Comparison of ENCODE assay signal across 10 cellular contexts in the genomic region with DNA sequence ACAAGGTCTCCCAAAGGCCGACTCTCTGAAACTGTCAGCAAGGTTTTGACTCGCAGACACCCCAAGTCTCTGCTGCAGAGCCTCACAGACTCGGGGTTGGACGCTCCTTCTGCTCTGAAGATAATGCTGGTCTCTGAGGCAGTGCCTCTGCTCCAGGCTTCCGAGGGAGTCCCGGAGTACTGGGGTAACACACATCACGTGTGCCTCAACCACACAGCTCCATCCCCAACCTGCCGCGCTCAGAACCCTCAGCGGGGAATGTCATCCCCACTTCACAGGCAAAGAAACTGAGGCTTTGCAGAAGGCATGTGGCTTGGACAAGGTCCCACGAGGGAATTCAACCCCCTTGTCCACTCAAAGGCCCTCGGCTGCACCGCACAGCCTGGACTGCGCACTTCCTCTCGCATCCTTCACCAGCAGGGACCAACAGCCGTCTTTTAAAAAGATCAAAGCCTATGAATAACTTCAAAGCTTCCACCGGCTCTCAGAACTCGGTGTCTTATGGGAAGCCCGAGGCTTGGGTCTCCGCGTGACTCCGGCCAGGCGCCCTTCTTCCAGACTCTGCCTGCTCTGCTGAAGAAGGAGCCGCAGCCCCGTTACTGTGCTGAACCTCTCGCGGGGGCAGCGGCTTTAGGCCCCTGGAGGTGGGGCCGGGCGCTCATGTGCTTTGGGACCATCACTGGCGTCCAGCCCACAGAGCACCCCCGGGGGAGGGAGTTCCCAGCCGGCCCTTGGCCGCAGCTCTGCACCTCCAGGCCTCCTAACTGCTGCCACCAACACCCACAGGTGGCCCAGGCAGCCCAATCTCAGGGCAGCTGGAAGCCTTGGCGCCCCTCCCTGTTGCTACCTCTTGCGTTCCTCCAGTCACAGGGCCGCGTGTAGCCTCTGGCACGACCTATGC. TPM values are rescaled to one million over a fixed set of nuclear protein-coding genes. Genes with fewer than 3 reads are reported as not detected.
A peak's percentile ranks its signal among the peaks of the same experiment; 100 is the strongest.
DNase-seq lines count a peak whose midpoint lies in the region; ATAC-seq and TF ChIP-seq lines count a peak whose summit lies in the region.
"Had no signal": no experiment of that assay in that cellular context is flagged by ENCODE, and none has a peak within 500 bp of the region (broad histone marks: within the 10 kb centered on the region; RNA-seq: fewer than 3 reads in every experiment).

No MANE protein-coding gene starts in this region.

- H3K36me3 Mint-ChIP-seq in activated CD8-positive, alpha-beta T cell treated with anti-CD3 and anti-CD28 coated beads for 36 hours (ENCODE audit: low read depth), result peaks cover 46% of the 10 kb centered on the region
- peaks cover 4% of the 10 kb centered on the region for H3K36me3 Mint-ChIP-seq in neural progenitor cell

- H3K9me3 ChIP-seq in BLaER1 (no peaks in the 10 kb centered on the region), esophagus muscularis mucosa (no peaks in the 10 kb centered on the region), neural progenitor cell (ENCODE audit: low read depth) (no peaks in the 10 kb centered on the region)

- H3K4me2 ChIP-seq in BLaER1 (peak overlapping the region; percentile 91), neural progenitor cell (no peak overlapping the region)

- H3K4me3 ChIP-seq in BLaER1, result no peak overlapping the region
- H3K4me3 ChIP-seq in esophagus muscularis mucosa, result peak overlapping the region; percentile 64 to 71 (median 65)
- no peak overlapping the region for H3K4me3 ChIP-seq in neural progenitor cell

- no peak overlapping the region for H2AFZ ChIP-seq in neural progenitor cell (replicated peaks)
- H2AFZ ChIP-seq: parathyroid adenoma had no signal

- H3K9ac ChIP-seq in BLaER1 (no peak overlapping the region), neural progenitor cell (peak overlapping the region; percentile 42)
- H3K9ac ChIP-seq: parathyroid adenoma had no signal

- WGBS in esophagus muscularis mucosa, result 62% methylated on average over 19 of the region's 39 CpGs

- H3K27me3 Mint-ChIP-seq in activated CD8-positive, alpha-beta T cell treated with anti-CD3 and anti-CD28 coated beads for 36 hours, result no peaks in the 10 kb centered on the region
- peaks cover 2% of the 10 kb centered on the region for H3K27me3 Mint-ChIP-seq in neural progenitor cell (ENCODE audit: insufficient read depth, low read depth)

- H3K27me3 ChIP-seq in BLaER1 (peaks cover 90% of the 10 kb centered on the region), esophagus muscularis mucosa (no peaks in the 10 kb centered on the region), neural progenitor cell (no peaks in the 10 kb centered on the region)

- DNase-seq in activated CD8-positive, alpha-beta T cell treated with anti-CD3 and anti-CD28 coated beads for 36 hours, result peak; percentile 46
- DNase-seq in esophagus muscularis mucosa (ENCODE audit: extremely low spot score), result no peak
- no peak for DNase-seq in neural progenitor cell (ENCODE audit: low spot score)
- DNase-seq in NCI-H1436 treated with DMSO at 0.1 percent for 48 hours (lab: John Stamatoyannopoulos, UW), result no peak
- no peak for DNase-seq in hypothalamus (lab: John Stamatoyannopoulos, UW)
- no peak for DNase-seq in amniotic stem cell (lab: John Stamatoyannopoulos, UW)
- DNase-seq: NCI-H1092 treated with DMSO at 0.1 percent for 48 hours had no signal

- H3K27ac Mint-ChIP-seq in activated CD8-positive, alpha-beta T cell treated with anti-CD3 and anti-CD28 coated beads for 36 hours, result peak overlapping the region; percentile 91
- H3K27ac Mint-ChIP-seq in neural progenitor cell, result no peak overlapping the region

- H3K4me1 Mint-ChIP-seq in activated CD8-positive, alpha-beta T cell treated with anti-CD3 and anti-CD28 coated beads for 36 hours (ENCODE audit: low read depth), result peaks cover 35% of the 10 kb centered on the region
- H3K4me1 Mint-ChIP-seq in neural progenitor cell, result peaks cover 7% of the 10 kb centered on the region

- peak overlapping the region; percentile 99 for H3K4me3 Mint-ChIP-seq in activated CD8-positive, alpha-beta T cell treated with anti-CD3 and anti-CD28 coated beads for 36 hours
- H3K4me3 Mint-ChIP-seq in neural progenitor cell, result no peak overlapping the region

- ATAC-seq in activated CD8-positive, alpha-beta T cell treated with anti-CD3 and anti-CD28 coated beads for 36 hours, result peak; percentile 24
- no peak for ATAC-seq in GM18517 (IDR thresholded peaks at IDR 0.05; ENCODE audit: unreplicated experiment)

- H3K36me3 ChIP-seq in BLaER1 (no peaks in the 10 kb centered on the region; the same call in 1 of the 2 replicates), esophagus muscularis mucosa (peaks cover 9 to 56% (median 54%) of the 10 kb centered on the region in 4 donors), neural progenitor cell (no peaks in the 10 kb centered on the region)

- H3F3A ChIP-seq in neural progenitor cell (ENCODE audit: low read depth), result no peaks in the 10 kb centered on the region

- H3K4me1 ChIP-seq in BLaER1, result peaks cover 100% of the 10 kb centered on the region
- peaks cover 59 to 95% (median 78%) of the 10 kb centered on the region in 4 donors for H3K4me1 ChIP-seq in esophagus muscularis mucosa
- no peaks in the 10 kb centered on the region for H3K4me1 ChIP-seq in neural progenitor cell
- H3K4me1 ChIP-seq: parathyroid adenoma had no signal

- intact Hi-C loops in activated CD8-positive, alpha-beta T cell treated with anti-CD3 and anti-CD28 coated beads for 36 hours (cut with micrococcal nuclease), result no loop called here
- intact Hi-C loops in esophagus muscularis mucosa (cut with DNase I), result no loop called here

- POLR2A ChIA-PET in activated CD8-positive, alpha-beta T cell treated with anti-CD3 and anti-CD28 coated beads for 36 hours (lab: Charles Lee), result interaction anchor here (0.8 to 3.2 kb wide), 10 partner anchors 8 to 172 kb away, joined by 3 to 9 read pairs (median 4); partner anchors contain the start of gene TELO2

- H3K27ac ChIP-seq in BLaER1, result no peak overlapping the region
- H3K27ac ChIP-seq in esophagus muscularis mucosa (replicated peaks in 1 of 4), result peak overlapping the region; percentile 84 to 90 (median 86)
- H3K27ac ChIP-seq in neural progenitor cell, result no peak overlapping the region
- H3K27ac ChIP-seq: parathyroid adenoma had no signal

- TF ChIP-seq EP300 in esophagus muscularis mucosa (IDR thresholded peaks at IDR 0.05), result no peak

- no peak for TF ChIP-seq CTCF in activated CD8-positive, alpha-beta T cell treated with anti-CD3 and anti-CD28 coated beads for 36 hours (IDR thresholded peaks at IDR 0.05)
- TF ChIP-seq CTCF in esophagus muscularis mucosa (IDR thresholded peaks at IDR 0.05), result no peak
- no peak for TF ChIP-seq CTCF in neural progenitor cell (IDR thresholded peaks at IDR 0.05)

- H3K9me3 Mint-ChIP-seq in activated CD8-positive, alpha-beta T cell treated with anti-CD3 and anti-CD28 coated beads for 36 hours, result no peaks in the 10 kb centered on the region
- H3K9me3 Mint-ChIP-seq in neural progenitor cell, result no peaks in the 10 kb centered on the region

- CTCF ChIA-PET in activated CD8-positive, alpha-beta T cell treated with anti-CD3 and anti-CD28 coated beads for 36 hours (lab: Charles Lee), result interaction anchor here (0.7 to 2.4 kb wide), 3 partner anchors 170 to 396 kb away, joined by 3 to 9 read pairs (median 5); partner anchors contain the start of gene MAPK8IP3

- H3K79me2 ChIP-seq in neural progenitor cell (ENCODE audit: low read depth), result no peaks in the 10 kb centered on the region
- H3K79me2 ChIP-seq: parathyroid adenoma had no signal

- TF ChIP-seq POLR2A in esophagus muscularis mucosa (IDR thresholded peaks at IDR 0.05; ENCODE audit: low read depth), result no peak

- H4K20me1 ChIP-seq in BLaER1, result peaks cover 100% of the 10 kb centered on the region
- H4K20me1 ChIP-seq in neural progenitor cell (ENCODE audit: low read depth), result peaks cover 7% of the 10 kb centered on the region

RNA-seq across cellular contexts. Expression of gene TMEM204, which starts 2.2 kb away (rescaled TPM):
- 10 to 100 TPM; 12.9 to 14.3 TPM for total RNA-seq in activated CD8-positive, alpha-beta T cell treated with anti-CD3 and anti-CD28 coated beads for 36 hours
- 10 to 100 TPM; 39.5 to 75.0 (median 57.1) TPM for total RNA-seq in esophagus muscularis mucosa
- not detected in 2 replicates for total RNA-seq in neural progenitor cell (ENCODE audit: low replicate concordance)

RNA-seq across cellular contexts. Expression of gene TELO2, which starts 42.5 kb away (rescaled TPM):
- 10 to 100 TPM; 59.1 to 62.1 TPM for total RNA-seq in activated CD8-positive, alpha-beta T cell treated with anti-CD3 and anti-CD28 coated beads for 36 hours
- total RNA-seq in esophagus muscularis mucosa (10 to 100 TPM; 14.1 to 27.7 (median 18.4) TPM), neural progenitor cell (ENCODE audit: low replicate concordance) (18.3 and 58.4 TPM in 2 replicates)

RNA-seq across cellular contexts. Expression of gene PTX4, which starts 46.9 kb away (rescaled TPM):
- total RNA-seq in activated CD8-positive, alpha-beta T cell treated with anti-CD3 and anti-CD28 coated beads for 36 hours, result not detected
- under 1 TPM in 3 of 4 donors, not detected in 1; 0.39 to 0.75 (median 0.66) TPM for total RNA-seq in esophagus muscularis mucosa
- total RNA-seq in neural progenitor cell (ENCODE audit: low replicate concordance), result not detected in 2 replicates

Comparison
In these comparisons a context has a peak if more than half of its experiments do, and no peak if none do; other contexts are left out.
1. H3K27ac ChIP-seq: peak in esophagus muscularis mucosa (4 of 4); none in BLaER1 (single experiment) and neural progenitor cell (single experiment).
2. H3K4me3 ChIP-seq: peak in esophagus muscularis mucosa (4 of 4); none in BLaER1 (single experiment) and neural progenitor cell (single experiment).
3. RNA of gene TMEM204, which starts 2.2 kb away (total RNA-seq): 39.5 to 75.0 TPM in esophagus muscularis mucosa and 12.9 to 14.3 TPM in activated CD8-positive, alpha-beta T cell treated with anti-CD3 and anti-CD28 coated beads for 36 hours; not detected in neural progenitor cell; every median in the first group is over 10 times any median in the second.